8 cellular contexts compared by ENCODE assay signal in genomic region chr14:103522649-103523582, GRCh38. TPM values are rescaled to one million over a fixed set of nuclear protein-coding genes. Genes with fewer than 3 reads are reported as not detected.
A peak's percentile ranks its signal among the peaks of the same experiment; 100 is the strongest.
DNase-seq lines count a peak whose midpoint lies in the region; ATAC-seq, FAIRE-seq and TF ChIP-seq lines count a peak whose summit lies in the region.

CKB (minus strand) TSS chr14:103522830; CDS start chr14:103522493, 337 bp downstream.

- DNase-seq in A549 (ENCODE audit: low read depth in 1 of 2, low spot score in 1 of 2) (peak; percentile 72 to 83), NCI-H345 (lab: John Stamatoyannopoulos, UW) (peak; percentile 87), right cardiac atrium (peak; percentile 81 to 93 (median 90)), posterior cingulate gyrus (peak; percentile 76 to 98 (median 86)), GM19239 (ENCODE audit: insufficient read length, low spot score) (no peak), NAMALWA (ENCODE audit: low spot score) (no peak)

- CTCF ChIA-PET in A549 (lab: Yijun Ruan, JAX), result interaction anchor here (0.6 to 10.0 kb wide), 5 partner anchors 13 to 1745 kb away, joined by 3 to 489 read pairs (median 59); partner anchors contain the start of gene TRMT61A

- no peak for TF ChIP-seq EP300 in A549 (IDR thresholded peaks at IDR 0.05)

- intact Hi-C loops in right cardiac atrium (cut with DNase I) (no loop called here), posterior cingulate gyrus (cut with DNase I) (no loop called here)

- H3K27ac ChIP-seq in A549, result peak within 1 kb of the TSS; percentile 71 to 88; a peak in 5 of 6 replicates
- H3K27ac ChIP-seq in angular gyrus (ENCODE audit: low read depth, low read length), result peak within 1 kb of the TSS; percentile 93
- H3K27ac ChIP-seq in right cardiac atrium (ENCODE audit: low read length), result peak within 1 kb of the TSS; percentile 38

- TF ChIP-seq POLR2A in A549 (IDR thresholded peaks at IDR 0.05; ENCODE audit: low read length), result peak; percentile 70

- H3K4me2 ChIP-seq in A549, result peak within 1 kb of the TSS; percentile 100

- FAIRE-seq in A549 (lab: Jason Lieb, UNC) (no peak), GM19239 (lab: Jason Lieb, UNC) (no peak)

- peaks cover 71% of the 10 kb centered on the region for H3K4me1 ChIP-seq in A549
- H3K4me1 ChIP-seq in right cardiac atrium (ENCODE audit: control insufficient read depth, insufficient read depth, low read length), result peaks cover 6% of the 10 kb centered on the region

- H3K9me3 ChIP-seq in A549, result no peaks in the 10 kb centered on the region
- no peaks in the 10 kb centered on the region for H3K9me3 ChIP-seq in right cardiac atrium (ENCODE audit: control insufficient read depth, low read length)

- H3K4me3 ChIP-seq in A549, result peak within 1 kb of the TSS; percentile 79
- H3K4me3 ChIP-seq in GM12875 (ENCODE audit: low read depth, low read length), result peak within 1 kb of the TSS; percentile 41
- peak within 1 kb of the TSS; percentile 79 for H3K4me3 ChIP-seq in right cardiac atrium (ENCODE audit: low read length)

- POLR2A ChIA-PET in A549 (lab: Yijun Ruan, JAX), result interaction anchor here (0.7 to 1.4 kb wide), 2 partner anchors 16 to 18 kb away, joined by 4 to 6 read pairs; no protein-coding TSS in a partner anchor

- TF ChIP-seq CTCF in A549 (IDR thresholded peaks at IDR 0.05) (no peak), GM12875 (IDR thresholded peaks at IDR 0.05; ENCODE audit: borderline replicate concordance, insufficient read depth, low read depth, low read length) (no peak)

- no peaks in the 10 kb centered on the region for H3K27me3 ChIP-seq in right cardiac atrium (ENCODE audit: control insufficient read depth, insufficient read depth)

- ATAC-seq in A549 (peak; percentile 14 to 39; a peak in 3 of 6 replicates), right cardiac atrium (peak; percentile 14 to 19)

- TF ChIP-seq RAD21 in A549 (conservative IDR thresholded peaks at IDR 0.05 in 1 of 2, IDR thresholded peaks at IDR 0.05 in 1 of 2), result no peak

- 59% methylated on average over 13 of the region's 107 CpGs for WGBS in A549 (ENCODE audit: missing lambda C conversion rate)
- 4% methylated on average over 107 of the region's 107 CpGs for WGBS in right cardiac atrium

TF ChIP-seq in A549, 52 proteins besides CTCF, POLR2A, EP300 and RAD21:
- TF ChIP-seq JUN (IDR thresholded peaks at IDR 0.05) (peak in 1 of 2 experiments; percentile 58; a peak in 2 of 5 replicates), E2F6 (IDR thresholded peaks at IDR 0.05; ENCODE audit: borderline replicate concordance, low read depth) (peak; percentile 85), RNF2 (IDR thresholded peaks at IDR 0.05; ENCODE audit: borderline replicate concordance, low read depth) (peak; percentile 49), EHF (CRISPR knock-in tag; IDR thresholded peaks at IDR 0.05) (0 out of 2 replicates have a peak, but pooled peaks have one; percentile 31), BCL3 (IDR thresholded peaks at IDR 0.05) (0 out of 3 replicates have a peak, but pooled peaks have one; percentile 32), RFX5 (IDR thresholded peaks at IDR 0.05) (no peak)

RNA-seq across cellular contexts. Expression of gene CKB, which starts in this region (rescaled TPM):
- polyA plus RNA-seq in A549 (2011; rRNA removed), result 39.4 and 52.3 TPM in 2 replicates
- polyA plus RNA-seq in A549 (2012; cell fraction: cytosol; rRNA removed), result 209 and 212 TPM in 2 replicates
- polyA plus RNA-seq in A549 (2012; cell fraction: nucleus; rRNA removed), result 253 and 407 TPM in 2 replicates
- 63.6 to 79.8 TPM (median 72.0 TPM) in 3 replicates for polyA plus RNA-seq in A549 (2017; fragmentation: RNase III; extraction: RNeasy Plus Mini Kit Qiagen cat#74134 plus additional on column Dnase treatment)
- 13.0 and 19.4 TPM in 2 replicates for polyA minus RNA-seq in A549 (2011; rRNA and poly(A)+ RNA removed)
- 100 to 1,000 TPM; 478 to 697 (median 542) TPM for total RNA-seq in right cardiac atrium
- 843 TPM for polyA plus RNA-seq in right cardiac atrium

Comparison
In these comparisons a context has a peak if more than half of its experiments do, and no peak if none do; other contexts are left out.
1. DNase-seq: peak in A549 (2 of 2), NCI-H345 (single experiment), right cardiac atrium (3 of 3) and posterior cingulate gyrus (10 of 10); none in GM19239 (single experiment) and NAMALWA (single experiment).
2. H3K27ac ChIP-seq: peak in every context shown above with its lines; median percentile 93 in angular gyrus; 80 in A549; 38 in right cardiac atrium.
3. Peak in every context shown above with its lines, with median percentiles within 50 percentile points of each other: H3K4me3 ChIP-seq.